11 cellular contexts compared by ENCODE assay signal in genomic region chr12:75954076-75954475, GRCh38.
DNase-seq lines count a peak whose midpoint lies in the region; ATAC-seq and TF ChIP-seq lines count a peak whose summit lies in the region.
"Had no signal": no experiment of that assay in that cellular context is flagged by ENCODE, and none has a peak within 500 bp of the region (broad histone marks: within the 10 kb centered on the region; RNA-seq: fewer than 3 reads in every experiment).

No MANE protein-coding gene starts in this region.

- peaks cover 34% of the 10 kb centered on the region for H3F3A ChIP-seq in PC-9 (ENCODE audit: insufficient read depth, low read depth)

- H4K20me1 ChIP-seq in PC-9 (ENCODE audit: insufficient read depth): no peaks in the 10 kb centered on the region

- peak overlapping the region; percentile 66 for H3K27ac Mint-ChIP-seq in osteocyte (ENCODE audit: unreplicated experiment)

- intact Hi-C loops in PC-9 (cut with micrococcal nuclease; ENCODE audit: unreplicated experiment): loop anchor here (1.0 to 5.0 kb wide), 6 partner anchors 24 to 297 kb away; no protein-coding TSS in a partner anchor

- H3K9me3 ChIP-seq in PC-9 (ENCODE audit: insufficient read depth, low read depth): 0 out of 2 replicates have a peak, but pooled peaks cover 5% of the 10 kb centered on the region

- no peaks in the 10 kb centered on the region for H3K36me3 ChIP-seq in PC-9 (ENCODE audit: low read depth)

- peaks cover 22% of the 10 kb centered on the region for H3K4me1 Mint-ChIP-seq in osteocyte (ENCODE audit: unreplicated experiment)

- H3K4me3 Mint-ChIP-seq in osteocyte (ENCODE audit: unreplicated experiment): no peak overlapping the region
- H3K4me3 Mint-ChIP-seq: activated CD4-positive, alpha-beta T cell treated with anti-CD3 and anti-CD28 coated beads, Interleukin-2, amount 10 ng/mL, durations not matched to agents 24 days and 14 days had no signal

- DNase-seq in EH (ENCODE audit: low read depth) (peak; percentile 98), PC-9 (peak; percentile 57 to 99), osteocyte (ENCODE audit: extremely low spot score, unreplicated experiment) (no peak), cerebellar nuclear complex (lab: John Stamatoyannopoulos, UW) (no peak), HuH-7.5 (ENCODE audit: low spot score) (no peak), SKM-1 treated with dmso at 0.1 percent for 144 hours (lab: John Stamatoyannopoulos, UW; ENCODE audit: unreplicated experiment) (no peak)
- DNase-seq: activated CD4-positive, alpha-beta T cell treated with anti-CD3 and anti-CD28 coated beads, Interleukin-2, amount 10 ng/mL, durations not matched to agents 24 days and 14 days; effector CD4-positive, alpha-beta T cell had no signal

- H3K9me2 ChIP-seq in PC-9 (ENCODE audit: insufficient read depth): no peaks in the 10 kb centered on the region

- peak overlapping the region; percentile 68 for H3K4me2 ChIP-seq in PC-9

- H3K27me3 ChIP-seq in PC-9 (ENCODE audit: insufficient read depth, low read depth): no peaks in the 10 kb centered on the region

- peak overlapping the region; percentile 97 for H3K27ac ChIP-seq in PC-9
- H3K27ac ChIP-seq: parathyroid adenoma had no signal

- no TSS peak for BruUV-seq in PC-9 (replicated peaks; lab: Mats Ljungman, UMichigan)

- H3K4me3 ChIP-seq in PC-9: peak overlapping the region; percentile 19; the same call in 1 of the 2 replicates

- CTCF ChIA-PET in PC-9 (lab: Charles Lee): interaction anchor here (0.6 kb wide), 1 partner anchor 591 kb away, joined by 3 read pairs; no protein-coding TSS in a partner anchor

- H2AFZ ChIP-seq in PC-9: no peak overlapping the region
- H2AFZ ChIP-seq: parathyroid adenoma had no signal

- no peaks in the 10 kb centered on the region for H3K79me2 ChIP-seq in PC-9 (ENCODE audit: low read depth)
- H3K79me2 ChIP-seq: parathyroid adenoma had no signal

- ATAC-seq in esophagus mucosa: peak; percentile 88
- ATAC-seq in GM21447 (IDR thresholded peaks at IDR 0.05; ENCODE audit: unreplicated experiment): no peak

- H3K4me1 ChIP-seq in PC-9 (replicated peaks; ENCODE audit: insufficient read depth): peaks cover 68% of the 10 kb centered on the region

- H3K36me3 Mint-ChIP-seq in osteocyte (ENCODE audit: unreplicated experiment): no peaks in the 10 kb centered on the region

- H3K9me3 Mint-ChIP-seq in osteocyte (ENCODE audit: unreplicated experiment): no peaks in the 10 kb centered on the region

- H3K27me3 Mint-ChIP-seq in osteocyte (ENCODE audit: unreplicated experiment): peaks cover 9% of the 10 kb centered on the region
- H3K27me3 Mint-ChIP-seq: activated CD4-positive, alpha-beta T cell treated with anti-CD3 and anti-CD28 coated beads, Interleukin-2, amount 10 ng/mL, durations not matched to agents 24 days and 14 days had no signal

- POLR2A ChIA-PET in PC-9 (lab: Charles Lee; ENCODE audit: unreplicated experiment): interaction anchor here (0.6 to 1.0 kb wide), 2 partner anchors 77 to 605 kb away, joined by 4 to 5 read pairs; partner anchors contain the start of gene PHLDA1

- TF ChIP-seq CTCF in PC-9 (conservative IDR thresholded peaks at IDR 0.05): no peak
- TF ChIP-seq CTCF in osteocyte (IDR thresholded peaks at IDR 0.05): no peak

Comparison
In these comparisons a context has a peak if more than half of its experiments do, and no peak if none do; other contexts are left out.
1. DNase-seq: peak in EH (single experiment) and PC-9 (2 of 2); none in osteocyte (single experiment), cerebellar nuclear complex (0 of 2), HuH-7.5 (single experiment) and SKM-1 treated with dmso at 0.1 percent for 144 hours (single experiment).